ENCODE assay signal across 8 cellular contexts in genomic region chr7:114921636-114922150, GRCh38. TPM values are rescaled to one million over a fixed set of nuclear protein-coding genes. Genes with fewer than 3 reads are reported as not detected.
A peak's percentile ranks its signal among the peaks of the same experiment; 100 is the strongest.
DNase-seq lines count a peak whose midpoint lies in the region; ATAC-seq and TF ChIP-seq lines count a peak whose summit lies in the region.

Gene MDFIC, plus strand, starts transcription at chr7:114922094. Its CDS starts 940 bp downstream, at chr7:114923034.

- H3K9ac ChIP-seq in HUES48 (ENCODE audit: low read depth, low read length) = peak within 1 kb of the TSS; percentile 69

- intact Hi-C loops in vagina (cut with DNase I) = loop anchor here (10.0 kb wide), 1 partner anchor 837 kb away; no protein-coding TSS in a partner anchor

- H3K4me3 ChIP-seq in HUES48 (ENCODE audit: low read depth, low read length) (peak within 1 kb of the TSS; percentile 76), epithelial cell of proximal tubule (ENCODE audit: low read depth, low read length) (peak within 1 kb of the TSS; percentile 82), vagina (peak within 1 kb of the TSS; percentile 58 to 90)

- peak within 1 kb of the TSS; percentile 76 for H3K27ac ChIP-seq in HUES48 (ENCODE audit: low read depth, low read length)
- peak within 1 kb of the TSS; percentile 92 for H3K27ac ChIP-seq in vagina

- no peak for TF ChIP-seq POLR2A in vagina (IDR thresholded peaks at IDR 0.05)

- ATAC-seq in GM21423 (IDR thresholded peaks at IDR 0.05; ENCODE audit: unreplicated experiment) (no peak), GM21723 (IDR thresholded peaks at IDR 0.05; ENCODE audit: unreplicated experiment) (no peak)

- DNase-seq in activated CD4-positive, alpha-beta T cell treated with anti-CD3 and anti-CD28 coated beads, Interleukin-2, amount 50 U/mL, for 1 hour = peak; percentile 27
- DNase-seq in epithelial cell of proximal tubule (ENCODE audit: low read depth) (peak; percentile 50), myocyte (ENCODE audit: low read depth) (no peak), vagina (ENCODE audit: extremely low spot score in 2 of 2) (no peak), OCI-M2 (lab: John Stamatoyannopoulos, UW; ENCODE audit: unreplicated experiment) (no peak)

- H3K9me3 ChIP-seq in HUES48 (ENCODE audit: control insufficient read depth, insufficient read depth, low read length) (no peaks in the 10 kb centered on the region), vagina (no peaks in the 10 kb centered on the region)

- TF ChIP-seq CTCF in epithelial cell of proximal tubule (conservative IDR thresholded peaks at IDR 0.05; ENCODE audit: low read depth, low read length) (no peak), vagina (IDR thresholded peaks at IDR 0.05) (no peak)

- H3K36me3 ChIP-seq in HUES48 (ENCODE audit: control insufficient read depth, insufficient read depth, low read length) = no peaks in the 10 kb centered on the region
- no peaks in the 10 kb centered on the region for H3K36me3 ChIP-seq in vagina

- peaks cover 25% of the 10 kb centered on the region for H3K27me3 ChIP-seq in HUES48 (ENCODE audit: control insufficient read depth, insufficient read depth, low read length)
- H3K27me3 ChIP-seq in vagina = no peaks in the 10 kb centered on the region

- H3K4me1 ChIP-seq in HUES48 (ENCODE audit: control insufficient read depth, insufficient read depth, low read length) (peaks cover 10% of the 10 kb centered on the region), vagina (peaks cover 24% of the 10 kb centered on the region)

RNA-seq across cellular contexts. Expression of gene MDFIC, which starts in this region (rescaled TPM):
- total RNA-seq in epithelial cell of proximal tubule (19.9 and 24.8 TPM in 2 replicates), myocyte (82.2 and 87.9 TPM in 2 replicates), vagina (27.7 TPM)
- polyA plus RNA-seq in myocyte (2012) = 30.7 TPM

Comparison
In these comparisons a context has a peak if more than half of its experiments do, and no peak if none do; other contexts are left out.
1. DNase-seq: peak in activated CD4-positive, alpha-beta T cell treated with anti-CD3 and anti-CD28 coated beads, Interleukin-2, amount 50 U/mL, for 1 hour (single experiment) and epithelial cell of proximal tubule (single experiment); none in myocyte (single experiment), vagina (0 of 2) and OCI-M2 (single experiment).
2. Peak in every context shown above with its lines, with median percentiles within 50 percentile points of each other: H3K4me3 ChIP-seq.